In genomic region chr6:35757461-35758123, GRCh38 we compare ENCODE assay signal across 9 cellular contexts. TPM values are rescaled to one million over a fixed set of nuclear protein-coding genes. Genes with fewer than 3 reads are reported as not detected.
A peak's percentile ranks its signal among the peaks of the same experiment; 100 is the strongest.
DNase-seq lines count a peak whose midpoint lies in the region; ATAC-seq and TF ChIP-seq lines count a peak whose summit lies in the region.
"Had no signal": no experiment of that assay in that cellular context is flagged by ENCODE, and none has a peak within 500 bp of the region (broad histone marks: within the 10 kb centered on the region; RNA-seq: fewer than 3 reads in every experiment).

No MANE protein-coding gene starts in this region.

- no peaks in the 10 kb centered on the region for H3K36me3 ChIP-seq in IMR-90 (ENCODE audit: control insufficient read depth, insufficient read depth, low read length)

- no peak overlapping the region for H4K91ac ChIP-seq in IMR-90 (ENCODE audit: insufficient read depth, low read depth, low read length)

- dilution Hi-C loops in IMR-90 (cut with HindIII; ENCODE audit: low sequenced_read_pairs, unreplicated experiment): no loop called here

- no peak overlapping the region for H2AK5ac ChIP-seq in IMR-90 (ENCODE audit: low read depth, low read length)

- no peak overlapping the region for H3K14ac ChIP-seq in IMR-90 (replicated peaks; ENCODE audit: low read depth, low read length)

- H3K9ac ChIP-seq in IMR-90 (ENCODE audit: low read depth, low read length): no peak overlapping the region

- H3K4me3 Mint-ChIP-seq in memory B cell: no peak overlapping the region
- H3K4me3 Mint-ChIP-seq: activated naive CD8-positive, alpha-beta T cell treated with anti-CD3 and anti-CD28 coated beads, Interleukin-2, amount 10 ng/mL, durations not matched to agents 7 days and 5 days had no signal

- no peak overlapping the region for H2AK9ac ChIP-seq in IMR-90 (replicated peaks; ENCODE audit: low read depth, low read length, poor library complexity)

- H2BK15ac ChIP-seq in IMR-90 (ENCODE audit: low read depth, low read length): no peak overlapping the region

- H3K36me3 Mint-ChIP-seq in memory B cell: peaks cover 2% of the 10 kb centered on the region
- H3K36me3 Mint-ChIP-seq: activated naive CD8-positive, alpha-beta T cell treated with anti-CD3 and anti-CD28 coated beads, Interleukin-2, amount 10 ng/mL, durations not matched to agents 7 days and 5 days had no signal

- H3K4me1 ChIP-seq in IMR-90 (ENCODE audit: control insufficient read depth, insufficient read depth, low read length): no peaks in the 10 kb centered on the region

- peak; percentile 31 for DNase-seq in EL
- peak; percentile 28 for DNase-seq in IMR-90
- DNase-seq in memory B cell (ENCODE audit: low spot score in 2 of 2): no peak
- DNase-seq in kidney glomerular epithelial cell (lab: John Stamatoyannopoulos, UW): no peak
- DNase-seq in activated gamma-delta T cell treated with Interleukin-2 at 50 U/mL for 16 hours: no peak
- DNase-seq: activated naive CD8-positive, alpha-beta T cell treated with anti-CD3 and anti-CD28 coated beads, Interleukin-2, amount 10 ng/mL, durations not matched to agents 7 days and 5 days had no signal

- no peaks in the 10 kb centered on the region for H3K79me1 ChIP-seq in IMR-90 (ENCODE audit: low read depth in 1 of 2, low read length in 2 of 2)

- in situ Hi-C loops in IMR-90 (cut with MboI; ENCODE audit: low sequenced_read_pairs): no loop called here

- BruUV-seq in IMR-90 (replicated peaks; lab: Mats Ljungman, UMichigan): no TSS peak

- no peak overlapping the region for H3K4me2 ChIP-seq in IMR-90 (ENCODE audit: low read depth, low read length)

- H2BK20ac ChIP-seq in IMR-90 (ENCODE audit: low read depth, low read length): no peak overlapping the region

- peak overlapping the region; percentile 32 for H2AFZ ChIP-seq in IMR-90 (replicated peaks; ENCODE audit: low read length, poor library complexity)

- H3K9me3 Mint-ChIP-seq in memory B cell: peaks cover 7% of the 10 kb centered on the region
- H3K9me3 Mint-ChIP-seq: activated naive CD8-positive, alpha-beta T cell treated with anti-CD3 and anti-CD28 coated beads, Interleukin-2, amount 10 ng/mL, durations not matched to agents 7 days and 5 days had no signal

- H4K5ac ChIP-seq in IMR-90 (ENCODE audit: low read depth, low read length): no peak overlapping the region

- H3K4me3 ChIP-seq in IMR-90 (ENCODE audit: insufficient read depth, low read depth, low read length) (no peak overlapping the region), WI38 (ENCODE audit: low read depth, low read length) (no peak overlapping the region)

- ATAC-seq in IMR-90 (ENCODE audit: low read depth): peak; percentile 59; the same call in 1 of the 2 replicates
- peak; percentile 44 for ATAC-seq in memory B cell (ENCODE audit: low read depth)
- no peak for ATAC-seq in HG03045 (IDR thresholded peaks at IDR 0.05; ENCODE audit: unreplicated experiment)
- no peak for ATAC-seq in GM21576 (IDR thresholded peaks at IDR 0.05; ENCODE audit: unreplicated experiment)

- 0 out of 2 replicates have a peak, but pooled peaks have one; percentile 6 for TF ChIP-seq RAD21 in IMR-90 (IDR thresholded peaks at IDR 0.05; ENCODE audit: low read length)

- H3K9me3 ChIP-seq in IMR-90 (ENCODE audit: control insufficient read depth, insufficient read depth, low read length): 0 out of 2 replicates have a peak, but pooled peaks cover 4% of the 10 kb centered on the region

- no peak overlapping the region for H3K4ac ChIP-seq in IMR-90 (ENCODE audit: low read depth, low read length)

- no peaks in the 10 kb centered on the region for H4K20me1 ChIP-seq in IMR-90 (ENCODE audit: insufficient read depth, low read length)

- POLR2A ChIA-PET in IMR-90 (lab: Charles Lee; ENCODE audit: unreplicated experiment): interaction anchor here (0.5 kb wide), 1 partner anchor 123 kb away, joined by 3 read pairs; no protein-coding TSS in a partner anchor

- 66% methylated on average over 3 of the region's 10 CpGs; no CpG with 5 or more reads in 1 of the 2 experiments for WGBS in IMR-90 (ENCODE audit: extremely low coverage in 2 of 2, insufficient read length in 1 of 2), 2 experiments

- TF ChIP-seq POLR2A in IMR-90 (IDR thresholded peaks at IDR 0.05; ENCODE audit: low read depth, low read length): no peak

- H4K8ac ChIP-seq in IMR-90 (ENCODE audit: low read depth in 2 of 2, low read length in 2 of 2): no peak overlapping the region

- H3K27ac ChIP-seq in IMR-90 (ENCODE audit: insufficient read depth, low read length): no peak overlapping the region

- no peak overlapping the region for H2BK120ac ChIP-seq in IMR-90 (ENCODE audit: low read depth, low read length)

- H3K56ac ChIP-seq in IMR-90 (ENCODE audit: extremely low read depth, insufficient read depth, low read length): no peak overlapping the region

- TF ChIP-seq CTCF in IMR-90 (conservative IDR thresholded peaks at IDR 0.05; ENCODE audit: low read depth, low read length) (peak; percentile 29; the same call in 1 of the 2 replicates), WI38 (IDR thresholded peaks at IDR 0.05; ENCODE audit: low read depth, low read length) (peak; percentile 53)

- no peak overlapping the region for H3K27ac Mint-ChIP-seq in memory B cell
- H3K27ac Mint-ChIP-seq: activated naive CD8-positive, alpha-beta T cell treated with anti-CD3 and anti-CD28 coated beads, Interleukin-2, amount 10 ng/mL, durations not matched to agents 7 days and 5 days had no signal

- peaks cover 17% of the 10 kb centered on the region for H3K4me1 Mint-ChIP-seq in memory B cell

- no peak overlapping the region for H3K23ac ChIP-seq in IMR-90 (ENCODE audit: low read depth, low read length)

- no peak overlapping the region for H3K18ac ChIP-seq in IMR-90 (ENCODE audit: low read depth, low read length)

- no peaks in the 10 kb centered on the region for H3K9me1 ChIP-seq in IMR-90 (ENCODE audit: insufficient read depth, low read length)

- no peak overlapping the region for H2BK5ac ChIP-seq in IMR-90 (ENCODE audit: low read depth, low read length, poor library complexity, severe bottlenecking)

- CTCF ChIA-PET in IMR-90 (lab: Yijun Ruan, JAX): interaction anchor here (1.0 kb wide), 1 partner anchor 11 kb away, joined by 4 read pairs; no protein-coding TSS in a partner anchor

- intact Hi-C loops in IMR-90 (cut with micrococcal nuclease): loop anchor here (5.0 kb wide), 1 partner anchor 340 kb away; no protein-coding TSS in a partner anchor

- H3K27me3 ChIP-seq in IMR-90 (ENCODE audit: control insufficient read depth, insufficient read depth, low read length): peaks cover 15% of the 10 kb centered on the region

- peaks cover 14% of the 10 kb centered on the region for H3K27me3 Mint-ChIP-seq in memory B cell

TF ChIP-seq in IMR-90, 13 proteins besides CTCF, POLR2A, EP300 and RAD21:
- TF ChIP-seq NFE2L2 (IDR thresholded peaks at IDR 0.05; ENCODE audit: low read depth, low read length): no peak

RNA-seq across cellular contexts. Expression of gene CLPSL2, which starts 18.8 kb away (rescaled TPM):
- total RNA-seq in IMR-90 (2012; rRNA removed): not detected in 2 replicates
- not detected in 2 replicates for polyA plus RNA-seq in IMR-90 (2012; rRNA removed)
- 0.76 TPM in 1 of 2 replicates, not detected in the other for polyA plus RNA-seq in IMR-90 (2012; cell fraction: cytosol; rRNA removed)
- not detected in 2 replicates for polyA plus RNA-seq in IMR-90 (2012; cell fraction: nucleus; rRNA removed; ENCODE audit: low replicate concordance)
- total RNA-seq: activated naive CD8-positive, alpha-beta T cell treated with anti-CD3 and anti-CD28 coated beads, Interleukin-2, amount 10 ng/mL, durations not matched to agents 7 days and 5 days had no signal

RNA-seq across cellular contexts. Expression of gene ARMC12, which starts 20.8 kb away (rescaled TPM):
- total RNA-seq in IMR-90 (2012; rRNA removed): 0.18 and 0.28 TPM in 2 replicates
- polyA plus RNA-seq in IMR-90 (2012; rRNA removed): 0.56 and 0.74 TPM in 2 replicates
- polyA plus RNA-seq in IMR-90 (2012; cell fraction: cytosol; rRNA removed): 0.16 and 0.30 TPM in 2 replicates
- 6.9 and 8.4 TPM in 2 replicates for polyA plus RNA-seq in IMR-90 (2012; cell fraction: nucleus; rRNA removed; ENCODE audit: low replicate concordance)

RNA-seq across cellular contexts. Expression of gene CLPSL1, which starts 23.2 kb away (rescaled TPM):
- not detected in 2 replicates for total RNA-seq in IMR-90 (2012; rRNA removed)
- not detected in 2 replicates for polyA plus RNA-seq in IMR-90 (2012; rRNA removed)
- polyA plus RNA-seq in IMR-90 (2012; cell fraction: cytosol; rRNA removed): not detected in 2 replicates
- polyA plus RNA-seq in IMR-90 (2012; cell fraction: nucleus; rRNA removed; ENCODE audit: low replicate concordance): not detected in 2 replicates
- total RNA-seq: activated naive CD8-positive, alpha-beta T cell treated with anti-CD3 and anti-CD28 coated beads, Interleukin-2, amount 10 ng/mL, durations not matched to agents 7 days and 5 days had no signal

RNA-seq across cellular contexts. Expression of gene CLPS, which starts 39.5 kb away (rescaled TPM):
- not detected in 2 replicates for total RNA-seq in IMR-90 (2012; rRNA removed)
- polyA plus RNA-seq in IMR-90 (2012; rRNA removed): not detected in 2 replicates
- polyA plus RNA-seq in IMR-90 (2012; cell fraction: cytosol; rRNA removed): not detected in 2 replicates
- polyA plus RNA-seq in IMR-90 (2012; cell fraction: nucleus; rRNA removed; ENCODE audit: low replicate concordance): not detected in 2 replicates
- total RNA-seq: activated naive CD8-positive, alpha-beta T cell treated with anti-CD3 and anti-CD28 coated beads, Interleukin-2, amount 10 ng/mL, durations not matched to agents 7 days and 5 days had no signal

RNA-seq across cellular contexts. Expression of gene LHFPL5, which starts 47.6 kb away (rescaled TPM):
- not detected in 2 replicates for total RNA-seq in IMR-90 (2012; rRNA removed)
- not detected in 2 replicates for polyA plus RNA-seq in IMR-90 (2012; rRNA removed)
- not detected in 2 replicates for polyA plus RNA-seq in IMR-90 (2012; cell fraction: cytosol; rRNA removed)
- not detected in 2 replicates for polyA plus RNA-seq in IMR-90 (2012; cell fraction: nucleus; rRNA removed; ENCODE audit: low replicate concordance)
- total RNA-seq: activated naive CD8-positive, alpha-beta T cell treated with anti-CD3 and anti-CD28 coated beads, Interleukin-2, amount 10 ng/mL, durations not matched to agents 7 days and 5 days had no signal

Comparison
In these comparisons a context has a peak if more than half of its experiments do, and no peak if none do; other contexts are left out.
1. DNase-seq: peak in EL (single experiment) and IMR-90 (single experiment); none in memory B cell (0 of 2), kidney glomerular epithelial cell (single experiment) and activated gamma-delta T cell treated with Interleukin-2 at 50 U/mL for 16 hours (single experiment).
2. ATAC-seq: peak in IMR-90 (single experiment) and memory B cell (single experiment); none in HG03045 (single experiment) and GM21576 (single experiment).